In genomic region chr12:78880078-78880477, GRCh38 we compare ENCODE assay signal across 16 cellular contexts. TPM values are rescaled to one million over a fixed set of nuclear protein-coding genes. Genes with fewer than 3 reads are reported as not detected.
DNase-seq lines count a peak whose midpoint lies in the region; ATAC-seq and TF ChIP-seq lines count a peak whose summit lies in the region.
"Had no signal": no experiment of that assay in that cellular context is flagged by ENCODE, and none has a peak within 500 bp of the region (broad histone marks: within the 10 kb centered on the region; RNA-seq: fewer than 3 reads in every experiment).

No MANE protein-coding gene starts in this region.

- CTCF ChIA-PET in A673 (lab: Charles Lee): no interaction called here
- CTCF ChIA-PET in HCT116 (lab: Charles Lee): no interaction called here

- no peaks in the 10 kb centered on the region for H3K9me2 ChIP-seq in HCT116 (ENCODE audit: insufficient read depth)

- H4K20me1 ChIP-seq in HCT116 (ENCODE audit: insufficient read depth): no peaks in the 10 kb centered on the region

- RAD21 ChIA-PET in HCT116 (lab: Charles Lee; ENCODE audit: low non-redundant PET in 1 of 2, low total read pairs in 2 of 2, uncharacterized antibody in 2 of 2, unreplicated experiment in 2 of 2): no interaction called here

- H3K9me3 ChIP-seq in A673 (ENCODE audit: low read depth, low read length, poor library complexity, severe bottlenecking) (no peaks in the 10 kb centered on the region), HCT116 (ENCODE audit: control insufficient read depth in 1 of 2, insufficient read depth in 1 of 2, low read depth in 1 of 2, low read length in 2 of 2) (no peaks in the 10 kb centered on the region), BE2C (no peaks in the 10 kb centered on the region), right cardiac atrium (ENCODE audit: control insufficient read depth, low read length) (no peaks in the 10 kb centered on the region)
- H3K9me3 ChIP-seq: left ventricle myocardium inferior, tibial nerve had no signal

- no peak for DNase-seq in A673 (ENCODE audit: low spot score)
- DNase-seq in HCT116 (ENCODE audit: low read depth, low spot score): no peak
- peak; percentile 63 for DNase-seq in SW480 (ENCODE audit: low spot score)
- peak; percentile 30 to 54 for DNase-seq in foreskin keratinocyte
- no peak for DNase-seq in BE2C
- no peak for DNase-seq in caudate nucleus (lab: John Stamatoyannopoulos, UW)
- no peak for DNase-seq in right cardiac atrium
- DNase-seq: activated CD4-positive, alpha-beta T cell treated with anti-CD3 and anti-CD28 coated beads for 36 hours; CD4-positive, alpha-beta memory T cell; left ventricle myocardium inferior; NCI-H1105 treated with DMSO at 0.1 percent for 48 hours; NCI-H748 treated with DMSO at 0.1 percent for 48 hours; stimulated activated naive CD4-positive, alpha-beta T cell treated with Interleukin-2 at 50 U/mL for 16 hours had no signal

- TF ChIP-seq RAD21 in HCT116 (IDR thresholded peaks at IDR 0.05; ENCODE audit: low read depth): no peak

- TF ChIP-seq CTCF in A673 (conservative IDR thresholded peaks at IDR 0.05; ENCODE audit: low read depth, low read length) (no peak), HCT116 (IDR thresholded peaks at IDR 0.05 in 2 of 3, conservative IDR thresholded peaks at IDR 0.05 in 1 of 3; ENCODE audit: borderline replicate concordance in 1 of 3, insufficient read depth in 1 of 3, low read depth in 2 of 3, low read length in 2 of 3) (no peak), foreskin keratinocyte (conservative IDR thresholded peaks at IDR 0.05) (no peak), BE2C (IDR thresholded peaks at IDR 0.05; ENCODE audit: low read depth, low read length) (no peak)

- POLR2A ChIA-PET in A673 (lab: Charles Lee; ENCODE audit: low non-redundant PET): no interaction called here
- POLR2A ChIA-PET in HCT116 (lab: Charles Lee): interaction anchor here (1.2 to 2.1 kb wide), 2 partner anchors 9 to 16 kb away, joined by 3 to 8 read pairs; no protein-coding TSS in a partner anchor

- no TSS peak for BruUV-seq in A673 (replicated peaks; lab: Mats Ljungman, UMichigan)
- BruUV-seq in HCT116 (replicated peaks; lab: Mats Ljungman, UMichigan): no TSS peak

- intact Hi-C loops in A673 (cut with micrococcal nuclease; ENCODE audit: unreplicated experiment) (loop anchor here (10.0 kb wide), 1 partner anchor 125 kb away; no protein-coding TSS in a partner anchor), HCT116 (cut with micrococcal nuclease) (no loop called here), right cardiac atrium (cut with DNase I) (no loop called here)

- TF ChIP-seq POLR2A in HCT116 (IDR thresholded peaks at IDR 0.05; ENCODE audit: borderline replicate concordance, extremely low read depth, insufficient read depth, insufficient read length): no peak

- H3K4me3 ChIP-seq in A673 (ENCODE audit: low read depth, low read length, poor library complexity, severe bottlenecking) (no peak overlapping the region), HCT116 (replicated peaks in 1 of 2; ENCODE audit: low read depth in 1 of 2, low read length in 2 of 2) (no peak overlapping the region), BE2C (ENCODE audit: low read depth, low read length) (no peak overlapping the region), right cardiac atrium (ENCODE audit: low read length) (no peak overlapping the region)
- H3K4me3 ChIP-seq: left ventricle myocardium inferior, tibial nerve had no signal

- peaks cover 66% of the 10 kb centered on the region for H3K79me2 ChIP-seq in HCT116 (ENCODE audit: insufficient read depth, low read length)

- no peaks in the 10 kb centered on the region for H3K27me3 ChIP-seq in A673 (replicated peaks; ENCODE audit: insufficient read depth, low read depth, low read length, poor library complexity)
- no peaks in the 10 kb centered on the region for H3K27me3 ChIP-seq in HCT116 (ENCODE audit: insufficient read depth, low read length)
- H3K27me3 ChIP-seq in foreskin keratinocyte: no peaks in the 10 kb centered on the region
- no peaks in the 10 kb centered on the region for H3K27me3 ChIP-seq in BE2C
- no peaks in the 10 kb centered on the region for H3K27me3 ChIP-seq in right cardiac atrium (ENCODE audit: control insufficient read depth, insufficient read depth)
- H3K27me3 ChIP-seq: tibial nerve had no signal

- H2AFZ ChIP-seq in HCT116 (ENCODE audit: low read depth, low read length, poor library complexity, severe bottlenecking): no peak overlapping the region

- H3K4me2 ChIP-seq in HCT116 (ENCODE audit: low read length): peak overlapping the region; percentile 46

- H3K4me1 ChIP-seq in A673 (ENCODE audit: insufficient read depth, low read length, poor library complexity, severe bottlenecking) (peaks cover 56% of the 10 kb centered on the region), HCT116 (ENCODE audit: control insufficient read depth in 1 of 2, insufficient read depth in 2 of 2, low read length in 2 of 2) (peaks cover 57 to 70% of the 10 kb centered on the region in 2 experiments), foreskin keratinocyte (peaks cover 12% of the 10 kb centered on the region), BE2C (peaks cover 32% of the 10 kb centered on the region), right cardiac atrium (ENCODE audit: control insufficient read depth, insufficient read depth, low read length) (no peaks in the 10 kb centered on the region)
- H3K4me1 ChIP-seq: left ventricle myocardium inferior, tibial nerve had no signal

- H3K9ac ChIP-seq in HCT116 (ENCODE audit: low read length): no peak overlapping the region

- ATAC-seq in HCT116 (peak; percentile 63), foreskin keratinocyte (peak; percentile 75), HG03378 (IDR thresholded peaks at IDR 0.05; ENCODE audit: unreplicated experiment) (no peak), right cardiac atrium (no peak)
- ATAC-seq: activated CD4-positive, alpha-beta T cell treated with anti-CD3 and anti-CD28 coated beads for 36 hours; sciatic nerve had no signal

- H3K36me3 ChIP-seq in A673 (ENCODE audit: insufficient read depth, low read length, poor library complexity, severe bottlenecking): peaks cover 23% of the 10 kb centered on the region
- H3K36me3 ChIP-seq in HCT116 (ENCODE audit: control insufficient read depth in 1 of 2, insufficient read depth in 2 of 2, low read length in 2 of 2): no peaks in the 10 kb centered on the region
- peaks cover 54% of the 10 kb centered on the region for H3K36me3 ChIP-seq in BE2C
- H3K36me3 ChIP-seq: left ventricle myocardium inferior, tibial nerve had no signal

- H3K27ac ChIP-seq in A673 (ENCODE audit: low read depth, low read length, poor library complexity, severe bottlenecking) (peak overlapping the region; percentile 26), HCT116 (ENCODE audit: low read depth, low read length) (peak overlapping the region; percentile 70; the same call in 1 of the 2 replicates), foreskin keratinocyte (no peak overlapping the region), caudate nucleus (ENCODE audit: low read depth, low read length) (no peak overlapping the region), right cardiac atrium (ENCODE audit: low read length) (no peak overlapping the region)
- H3K27ac ChIP-seq: left ventricle myocardium inferior, tibial nerve had no signal

TF ChIP-seq in HCT116, 20 proteins besides CTCF, POLR2A, EP300 and RAD21 (continues in another document):
- TF ChIP-seq ZNF274 (IDR thresholded peaks at IDR 0.05; ENCODE audit: low read depth, low read length) (no peak), EGR1 (IDR thresholded peaks at IDR 0.05; ENCODE audit: low read depth) (no peak), POLR2AphosphoS5 (IDR thresholded peaks at IDR 0.05; ENCODE audit: low read depth, low read length) (no peak), REST (IDR thresholded peaks at IDR 0.05; ENCODE audit: low read depth) (no peak), EZH2 (IDR thresholded peaks at IDR 0.05) (no peak), ELF1 (IDR thresholded peaks at IDR 0.05; ENCODE audit: borderline replicate concordance, low read depth) (no peak), CEBPB (IDR thresholded peaks at IDR 0.05; ENCODE audit: low read depth) (peak; percentile 44; the same call in 1 of the 2 replicates), EZH2phosphoT487 (IDR thresholded peaks at IDR 0.05; ENCODE audit: borderline replicate concordance) (no peak), SIN3A (IDR thresholded peaks at IDR 0.05; ENCODE audit: low read depth) (peak; percentile 55), MAX (IDR thresholded peaks at IDR 0.05) (peak; percentile 60), JUND (IDR thresholded peaks at IDR 0.05) (peak; percentile 63)

RNA-seq across cellular contexts. Expression of gene SYT1, which starts 15.5 kb away (rescaled TPM):
- total RNA-seq in A673 (2021) (79.4 and 80.9 TPM in 2 replicates), HCT116 (2021; ENCODE audit: unreplicated experiment) (44.9 TPM), foreskin keratinocyte (0.74 and 1.7 TPM in 2 replicates), right cardiac atrium (under 1 TPM in 3 of 4 donors, not detected in 1; 0.23 to 0.53 (median 0.32) TPM)
- polyA plus RNA-seq in HCT116 (2012): 23.1 and 26.8 TPM in 2 replicates
- polyA plus RNA-seq in foreskin keratinocyte (0.20 and 0.32 TPM in 2 replicates), right cardiac atrium (0.20 TPM)
- 109 TPM for polyA plus RNA-seq in BE2C (2012; ENCODE audit: insufficient read depth, insufficient read length, low read depth)
- total RNA-seq: activated CD4-positive, alpha-beta T cell treated with anti-CD3 and anti-CD28 coated beads for 36 hours; CD4-positive, alpha-beta memory T cell had no signal
- polyA plus RNA-seq: CD4-positive, alpha-beta memory T cell had no signal

Comparison
In these comparisons a context has a peak if more than half of its experiments do, and no peak if none do; other contexts are left out.
1. DNase-seq: peak in SW480 (single experiment) and foreskin keratinocyte (2 of 2); none in A673 (single experiment), HCT116 (single experiment), BE2C (single experiment), caudate nucleus (0 of 61) and right cardiac atrium (0 of 3).
2. H3K27ac ChIP-seq: peak in A673 (single experiment) and HCT116 (single experiment); none in foreskin keratinocyte (single experiment), caudate nucleus (single experiment) and right cardiac atrium (single experiment).
3. ATAC-seq: peak in HCT116 (single experiment) and foreskin keratinocyte (single experiment); none in HG03378 (single experiment) and right cardiac atrium (0 of 2).
4. RNA of gene SYT1, which starts 15.5 kb away (total RNA-seq): 79.4 to 80.9 TPM in A673 and 44.9 TPM in HCT116 (single experiment); 0.74 to 1.7 TPM in foreskin keratinocyte and 0.23 to 0.53 TPM in right cardiac atrium; every median in the first group is over 10 times any median in the second.